ENCODE assay signal across 6 cellular contexts in genomic region chr11:65870706-65871681, GRCh38. TPM values are rescaled to one million over a fixed set of nuclear protein-coding genes. Genes with fewer than 3 reads are reported as not detected.
DNase-seq lines count a peak whose midpoint lies in the region; ATAC-seq, FAIRE-seq and TF ChIP-seq lines count a peak whose summit lies in the region.

No MANE protein-coding gene starts in this region.

- H3K79me2 ChIP-seq in HepG2 (ENCODE audit: insufficient read depth, low read length) = no peaks in the 10 kb centered on the region

- no peak for TF ChIP-seq POLR2A in HepG2 (IDR thresholded peaks at IDR 0.05; ENCODE audit: insufficient read depth in 1 of 2, low read depth in 2 of 2, low read length in 2 of 2)

- H3K4me3 ChIP-seq in AG10803 (ENCODE audit: low read length) (peak overlapping the region; percentile 81), NT2/D1 (ENCODE audit: insufficient read length, low read depth) (peak overlapping the region; percentile 64), HepG2 (replicated peaks in 1 of 3; ENCODE audit: insufficient read depth in 1 of 3, low read depth in 2 of 3, low read length in 3 of 3) (peak overlapping the region in 1 of 3 experiments; percentile 73; a peak in 2 of 6 replicates)

- in situ Hi-C loops in HepG2 (cut with HindIII; ENCODE audit: extremely low pct_ligation_motif_present, low pct_unique_long_range_greater_than_20kb) = no loop called here

- H3K9me3 ChIP-seq in NT2/D1 (ENCODE audit: insufficient read depth, low read length) (no peaks in the 10 kb centered on the region), HepG2 (ENCODE audit: low read length) (no peaks in the 10 kb centered on the region)

- no TSS peak for BruUV-seq in HepG2 (replicated peaks; lab: Mats Ljungman, UMichigan)

- peaks cover 27% of the 10 kb centered on the region for H3K4me1 ChIP-seq in NT2/D1 (ENCODE audit: insufficient read depth, insufficient read length)
- peaks cover 22% of the 10 kb centered on the region for H3K4me1 ChIP-seq in HepG2 (ENCODE audit: insufficient read depth, low read length)

- POLR2A ChIA-PET in HepG2 (lab: Yijun Ruan, JAX) = interaction anchor here (1.0 to 8.9 kb wide), 6 partner anchors 12 to 132 kb away, joined by 3 to 81 read pairs (median 4); partner anchors contain the start of genes CCDC85B, CFL1, FIBP and MUS81

- TF ChIP-seq CTCF in AG10803 (conservative IDR thresholded peaks at IDR 0.05; ENCODE audit: low read length) (no peak), HepG2 (CRISPR knock-in tag; IDR thresholded peaks at IDR 0.05) (no peak)

- peak overlapping the region; percentile 71 for H3K4me2 ChIP-seq in HepG2 (ENCODE audit: low read depth, low read length)

- H3K27ac ChIP-seq in HepG2 (ENCODE audit: extremely low read length, insufficient read depth, low read length) = no peak overlapping the region

- H3K9ac ChIP-seq in NT2/D1 (ENCODE audit: insufficient read length, low read depth) (peak overlapping the region; percentile 68), HepG2 (ENCODE audit: insufficient read depth, low read depth, low read length) (peak overlapping the region; percentile 69; the same call in 1 of the 2 replicates)

- TF ChIP-seq EP300 in HepG2 (IDR thresholded peaks at IDR 0.05; ENCODE audit: low read depth in 2 of 2, low read length in 2 of 2) = no peak
- TF ChIP-seq EP300 in HepG2 (CRISPR knock-in tag; IDR thresholded peaks at IDR 0.05; ENCODE audit: borderline replicate concordance) = no peak

- H3K36me3 ChIP-seq in NT2/D1 (ENCODE audit: insufficient read depth, insufficient read length, low read length) = peaks cover 51% of the 10 kb centered on the region
- H3K36me3 ChIP-seq in HepG2 (replicated peaks in 1 of 2; ENCODE audit: control insufficient read depth in 1 of 2, insufficient read depth in 2 of 2, low read length in 2 of 2) = peaks cover 0 to 10% of the 10 kb centered on the region in 2 experiments; a peak in 2 of 5 replicates

- H4K20me1 ChIP-seq in HepG2 (ENCODE audit: insufficient read depth, low read length) = no peaks in the 10 kb centered on the region

- intact Hi-C loops in HepG2 (cut with micrococcal nuclease; ENCODE audit: unreplicated experiment) = no loop called here

- peak; percentile 29 for DNase-seq in AG10803 (ENCODE audit: low read depth)
- no peak for DNase-seq in NT2/D1 (ENCODE audit: low read depth, low spot score)
- no peak for DNase-seq in HepG2 (ENCODE audit: low spot score)
- no peak for DNase-seq in LoVo (ENCODE audit: low spot score)

- no peak for TF ChIP-seq RAD21 in HepG2 (CRISPR knock-in tag; IDR thresholded peaks at IDR 0.05)

- CTCF ChIA-PET in HepG2 (lab: Yijun Ruan, JAX; ENCODE audit: low intra/inter-chr PET ratio, low total read pairs) = no interaction called here

- H2AFZ ChIP-seq in HepG2 (ENCODE audit: low read length) = no peak overlapping the region

- peak; percentile 29 for ATAC-seq in HepG2
- no peak for ATAC-seq in GM21723 (IDR thresholded peaks at IDR 0.05; ENCODE audit: unreplicated experiment)
- ATAC-seq in HG03159 (IDR thresholded peaks at IDR 0.05; ENCODE audit: unreplicated experiment) = no peak

- H3K27me3 ChIP-seq in NT2/D1 (ENCODE audit: insufficient read depth, insufficient read length) (no peaks in the 10 kb centered on the region), HepG2 (ENCODE audit: control insufficient read depth in 1 of 2, insufficient read depth in 2 of 2, low read length in 2 of 2) (no peaks in the 10 kb centered on the region; a peak in 1 of 5 replicates)

- 39% methylated on average over 8 of the region's 24 CpGs for WGBS in HepG2 (ENCODE audit: low lambda C conversion rate)

- no peak for FAIRE-seq in HepG2 (lab: Jason Lieb, UNC)

RNA-seq across cellular contexts. Expression of gene EFEMP2, which starts 1.6 kb away (rescaled TPM):
- total RNA-seq in HepG2 (2016; rRNA removed; fragmentation: Illumina TruSeq; extraction: Trizol) = 3.7 and 7.4 TPM in 2 replicates
- total RNA-seq in HepG2 (2016; cell fraction: cytosol; rRNA removed; fragmentation: Illumina TruSeq; extraction: Trizol; ENCODE audit: low read depth) = 15.2 and 15.7 TPM in 2 replicates
- total RNA-seq in HepG2 (2016; cell fraction: insoluble cytoplasmic fraction; rRNA removed; fragmentation: Illumina TruSeq; extraction: Trizol) = 3.7 and 8.2 TPM in 2 replicates
- total RNA-seq in HepG2 (2016; cell fraction: membrane; rRNA removed; fragmentation: Illumina TruSeq; extraction: Trizol) = 12.4 and 16.0 TPM in 2 replicates
- total RNA-seq in HepG2 (2016; cell fraction: nucleus; rRNA removed; fragmentation: Illumina TruSeq; extraction: Trizol) = 7.8 and 14.5 TPM in 2 replicates
- 29.7 and 34.3 TPM in 2 replicates for polyA plus RNA-seq in HepG2 (2011; rRNA removed)
- 17.6 and 22.8 TPM in 2 replicates for polyA plus RNA-seq in HepG2 (2011; cell fraction: cytosol; rRNA removed)
- 150 and 216 TPM in 2 replicates for polyA plus RNA-seq in HepG2 (2011; cell fraction: nucleus; rRNA removed)
- polyA plus RNA-seq in HepG2 (2012) = 12.1 and 14.4 TPM in 2 replicates
- 19.2 and 19.9 TPM in 2 replicates for polyA plus RNA-seq in HepG2 (2016; cell fraction: cytosol; fragmentation: Illumina TruSeq; extraction: Trizol; ENCODE audit: low read depth)
- polyA plus RNA-seq in HepG2 (2016; cell fraction: insoluble cytoplasmic fraction; fragmentation: Illumina TruSeq; extraction: Trizol; ENCODE audit: low read depth) = 5.8 and 5.9 TPM in 2 replicates
- polyA plus RNA-seq in HepG2 (2016; cell fraction: membrane; fragmentation: Illumina TruSeq; extraction: Trizol; ENCODE audit: low read depth) = 18.0 and 19.9 TPM in 2 replicates
- 20.2 and 23.5 TPM in 2 replicates for polyA plus RNA-seq in HepG2 (2016; cell fraction: nucleus; fragmentation: Illumina TruSeq; extraction: Trizol; ENCODE audit: insufficient read depth, low read depth)
- polyA minus RNA-seq in HepG2 (2011; rRNA and poly(A)+ RNA removed; ENCODE audit: low replicate concordance) = 2.1 and 18.1 TPM in 2 replicates
- polyA minus RNA-seq in HepG2 (2011; cell fraction: cytosol; rRNA and poly(A)+ RNA removed) = 4.1 and 4.8 TPM in 2 replicates
- polyA minus RNA-seq in HepG2 (2011; cell fraction: nucleus; rRNA and poly(A)+ RNA removed) = 14.5 and 17.7 TPM in 2 replicates

RNA-seq across cellular contexts. Expression of gene CTSW, which starts 8.6 kb away (rescaled TPM):
- not detected in 2 replicates for total RNA-seq in HepG2 (2016; rRNA removed; fragmentation: Illumina TruSeq; extraction: Trizol)
- total RNA-seq in HepG2 (2016; cell fraction: cytosol; rRNA removed; fragmentation: Illumina TruSeq; extraction: Trizol; ENCODE audit: low read depth) = not detected in 2 replicates
- total RNA-seq in HepG2 (2016; cell fraction: insoluble cytoplasmic fraction; rRNA removed; fragmentation: Illumina TruSeq; extraction: Trizol) = not detected in 2 replicates
- total RNA-seq in HepG2 (2016; cell fraction: membrane; rRNA removed; fragmentation: Illumina TruSeq; extraction: Trizol) = not detected in 2 replicates
- total RNA-seq in HepG2 (2016; cell fraction: nucleus; rRNA removed; fragmentation: Illumina TruSeq; extraction: Trizol) = not detected in 2 replicates
- polyA plus RNA-seq in HepG2 (2011; rRNA removed) = 0.09 TPM in 1 of 2 replicates, not detected in the other
- polyA plus RNA-seq in HepG2 (2011; cell fraction: cytosol; rRNA removed) = not detected in 2 replicates
- polyA plus RNA-seq in HepG2 (2011; cell fraction: nucleus; rRNA removed) = 0.24 TPM in 1 of 2 replicates, not detected in the other
- 0.29 TPM in 1 of 2 replicates, not detected in the other for polyA plus RNA-seq in HepG2 (2012)
- not detected in 2 replicates for polyA plus RNA-seq in HepG2 (2016; cell fraction: cytosol; fragmentation: Illumina TruSeq; extraction: Trizol; ENCODE audit: low read depth)
- not detected in 2 replicates for polyA plus RNA-seq in HepG2 (2016; cell fraction: insoluble cytoplasmic fraction; fragmentation: Illumina TruSeq; extraction: Trizol; ENCODE audit: low read depth)
- polyA plus RNA-seq in HepG2 (2016; cell fraction: membrane; fragmentation: Illumina TruSeq; extraction: Trizol; ENCODE audit: low read depth) = not detected in 2 replicates
- not detected in 2 replicates for polyA plus RNA-seq in HepG2 (2016; cell fraction: nucleus; fragmentation: Illumina TruSeq; extraction: Trizol; ENCODE audit: insufficient read depth, low read depth)
- not detected in 2 replicates for polyA minus RNA-seq in HepG2 (2011; rRNA and poly(A)+ RNA removed; ENCODE audit: low replicate concordance)
- not detected in 2 replicates for polyA minus RNA-seq in HepG2 (2011; cell fraction: cytosol; rRNA and poly(A)+ RNA removed)
- polyA minus RNA-seq in HepG2 (2011; cell fraction: nucleus; rRNA and poly(A)+ RNA removed) = not detected in 2 replicates

RNA-seq across cellular contexts. Expression of gene MUS81, which starts 10.8 kb away (rescaled TPM):
- 13.2 and 25.6 TPM in 2 replicates for total RNA-seq in HepG2 (2016; rRNA removed; fragmentation: Illumina TruSeq; extraction: Trizol)
- 9.1 and 9.8 TPM in 2 replicates for total RNA-seq in HepG2 (2016; cell fraction: cytosol; rRNA removed; fragmentation: Illumina TruSeq; extraction: Trizol; ENCODE audit: low read depth)
- total RNA-seq in HepG2 (2016; cell fraction: insoluble cytoplasmic fraction; rRNA removed; fragmentation: Illumina TruSeq; extraction: Trizol) = 10.0 and 23.4 TPM in 2 replicates
- 9.8 and 11.9 TPM in 2 replicates for total RNA-seq in HepG2 (2016; cell fraction: membrane; rRNA removed; fragmentation: Illumina TruSeq; extraction: Trizol)
- 33.1 and 33.6 TPM in 2 replicates for total RNA-seq in HepG2 (2016; cell fraction: nucleus; rRNA removed; fragmentation: Illumina TruSeq; extraction: Trizol)
- 30.2 and 43.6 TPM in 2 replicates for polyA plus RNA-seq in HepG2 (2011; rRNA removed)
- polyA plus RNA-seq in HepG2 (2011; cell fraction: cytosol; rRNA removed) = 9.6 and 15.1 TPM in 2 replicates
- 256 and 293 TPM in 2 replicates for polyA plus RNA-seq in HepG2 (2011; cell fraction: nucleus; rRNA removed)
- 17.9 and 34.3 TPM in 2 replicates for polyA plus RNA-seq in HepG2 (2012)
- polyA plus RNA-seq in HepG2 (2016; cell fraction: cytosol; fragmentation: Illumina TruSeq; extraction: Trizol; ENCODE audit: low read depth) = 5.3 and 7.5 TPM in 2 replicates
- polyA plus RNA-seq in HepG2 (2016; cell fraction: insoluble cytoplasmic fraction; fragmentation: Illumina TruSeq; extraction: Trizol; ENCODE audit: low read depth) = 10.0 and 14.2 TPM in 2 replicates
- 9.0 and 9.4 TPM in 2 replicates for polyA plus RNA-seq in HepG2 (2016; cell fraction: membrane; fragmentation: Illumina TruSeq; extraction: Trizol; ENCODE audit: low read depth)
- 70.1 TPM in 2 replicates for polyA plus RNA-seq in HepG2 (2016; cell fraction: nucleus; fragmentation: Illumina TruSeq; extraction: Trizol; ENCODE audit: insufficient read depth, low read depth)
- 21.4 and 58.7 TPM in 2 replicates for polyA minus RNA-seq in HepG2 (2011; rRNA and poly(A)+ RNA removed; ENCODE audit: low replicate concordance)
- 5.5 and 5.8 TPM in 2 replicates for polyA minus RNA-seq in HepG2 (2011; cell fraction: cytosol; rRNA and poly(A)+ RNA removed)
- polyA minus RNA-seq in HepG2 (2011; cell fraction: nucleus; rRNA and poly(A)+ RNA removed) = 60.9 and 66.5 TPM in 2 replicates

RNA-seq across cellular contexts. Expression of gene CFL1, which starts 13.0 kb away (rescaled TPM):
- 383 and 458 TPM in 2 replicates for total RNA-seq in HepG2 (2016; rRNA removed; fragmentation: Illumina TruSeq; extraction: Trizol)
- 49.6 and 56.4 TPM in 2 replicates for total RNA-seq in HepG2 (2016; cell fraction: cytosol; rRNA removed; fragmentation: Illumina TruSeq; extraction: Trizol; ENCODE audit: low read depth)
- total RNA-seq in HepG2 (2016; cell fraction: insoluble cytoplasmic fraction; rRNA removed; fragmentation: Illumina TruSeq; extraction: Trizol) = 365 and 431 TPM in 2 replicates
- total RNA-seq in HepG2 (2016; cell fraction: membrane; rRNA removed; fragmentation: Illumina TruSeq; extraction: Trizol) = 92.4 and 99.4 TPM in 2 replicates
- total RNA-seq in HepG2 (2016; cell fraction: nucleus; rRNA removed; fragmentation: Illumina TruSeq; extraction: Trizol) = 154 and 171 TPM in 2 replicates
- 347 and 379 TPM in 2 replicates for polyA plus RNA-seq in HepG2 (2011; rRNA removed)
- polyA plus RNA-seq in HepG2 (2011; cell fraction: cytosol; rRNA removed) = 649 and 884 TPM in 2 replicates
- polyA plus RNA-seq in HepG2 (2011; cell fraction: nucleus; rRNA removed) = 218 and 244 TPM in 2 replicates
- 289 and 295 TPM in 2 replicates for polyA plus RNA-seq in HepG2 (2012)
- polyA plus RNA-seq in HepG2 (2016; cell fraction: cytosol; fragmentation: Illumina TruSeq; extraction: Trizol; ENCODE audit: low read depth) = 112 and 116 TPM in 2 replicates
- polyA plus RNA-seq in HepG2 (2016; cell fraction: insoluble cytoplasmic fraction; fragmentation: Illumina TruSeq; extraction: Trizol; ENCODE audit: low read depth) = 879 and 1,116 TPM in 2 replicates
- 173 and 178 TPM in 2 replicates for polyA plus RNA-seq in HepG2 (2016; cell fraction: membrane; fragmentation: Illumina TruSeq; extraction: Trizol; ENCODE audit: low read depth)
- 427 and 437 TPM in 2 replicates for polyA plus RNA-seq in HepG2 (2016; cell fraction: nucleus; fragmentation: Illumina TruSeq; extraction: Trizol; ENCODE audit: insufficient read depth, low read depth)
- 360 and 1,083 TPM in 2 replicates for polyA minus RNA-seq in HepG2 (2011; rRNA and poly(A)+ RNA removed; ENCODE audit: low replicate concordance)
- 284 and 320 TPM in 2 replicates for polyA minus RNA-seq in HepG2 (2011; cell fraction: cytosol; rRNA and poly(A)+ RNA removed)
- polyA minus RNA-seq in HepG2 (2011; cell fraction: nucleus; rRNA and poly(A)+ RNA removed) = 153 and 218 TPM in 2 replicates

RNA-seq across cellular contexts. Expression of gene FIBP, which starts 17.3 kb away (rescaled TPM):
- total RNA-seq in HepG2 (2016; rRNA removed; fragmentation: Illumina TruSeq; extraction: Trizol) = 62.1 and 66.0 TPM in 2 replicates
- 107 and 121 TPM in 2 replicates for total RNA-seq in HepG2 (2016; cell fraction: cytosol; rRNA removed; fragmentation: Illumina TruSeq; extraction: Trizol; ENCODE audit: low read depth)
- total RNA-seq in HepG2 (2016; cell fraction: insoluble cytoplasmic fraction; rRNA removed; fragmentation: Illumina TruSeq; extraction: Trizol) = 58.2 and 62.9 TPM in 2 replicates
- total RNA-seq in HepG2 (2016; cell fraction: membrane; rRNA removed; fragmentation: Illumina TruSeq; extraction: Trizol) = 102 and 112 TPM in 2 replicates
- total RNA-seq in HepG2 (2016; cell fraction: nucleus; rRNA removed; fragmentation: Illumina TruSeq; extraction: Trizol) = 30.9 and 31.6 TPM in 2 replicates
- polyA plus RNA-seq in HepG2 (2011; rRNA removed) = 42.9 and 55.3 TPM in 2 replicates
- polyA plus RNA-seq in HepG2 (2011; cell fraction: cytosol; rRNA removed) = 42.7 and 69.1 TPM in 2 replicates
- 93.3 and 102 TPM in 2 replicates for polyA plus RNA-seq in HepG2 (2011; cell fraction: nucleus; rRNA removed)
- 30.4 and 30.7 TPM in 2 replicates for polyA plus RNA-seq in HepG2 (2012)
- polyA plus RNA-seq in HepG2 (2016; cell fraction: cytosol; fragmentation: Illumina TruSeq; extraction: Trizol; ENCODE audit: low read depth) = 106 and 128 TPM in 2 replicates
- polyA plus RNA-seq in HepG2 (2016; cell fraction: insoluble cytoplasmic fraction; fragmentation: Illumina TruSeq; extraction: Trizol; ENCODE audit: low read depth) = 57.7 and 68.5 TPM in 2 replicates
- polyA plus RNA-seq in HepG2 (2016; cell fraction: membrane; fragmentation: Illumina TruSeq; extraction: Trizol; ENCODE audit: low read depth) = 104 and 109 TPM in 2 replicates
- 53.2 and 59.2 TPM in 2 replicates for polyA plus RNA-seq in HepG2 (2016; cell fraction: nucleus; fragmentation: Illumina TruSeq; extraction: Trizol; ENCODE audit: insufficient read depth, low read depth)
- polyA minus RNA-seq in HepG2 (2011; rRNA and poly(A)+ RNA removed; ENCODE audit: low replicate concordance) = 100 and 198 TPM in 2 replicates
- polyA minus RNA-seq in HepG2 (2011; cell fraction: cytosol; rRNA and poly(A)+ RNA removed) = 30.7 and 31.3 TPM in 2 replicates
- 25.2 and 39.5 TPM in 2 replicates for polyA minus RNA-seq in HepG2 (2011; cell fraction: nucleus; rRNA and poly(A)+ RNA removed)
